In genomic region chr20:45340951-45341350, GRCh38 we compare ENCODE assay signal across 14 cellular contexts. TPM values are rescaled to one million over a fixed set of nuclear protein-coding genes. Genes with fewer than 3 reads are reported as not detected.
A peak's percentile ranks its signal among the peaks of the same experiment; 100 is the strongest.
DNase-seq lines count a peak whose midpoint lies in the region; ATAC-seq and TF ChIP-seq lines count a peak whose summit lies in the region.
"Had no signal": no experiment of that assay in that cellular context is flagged by ENCODE, and none has a peak within 500 bp of the region (broad histone marks: within the 10 kb centered on the region; RNA-seq: fewer than 3 reads in every experiment).

No MANE protein-coding gene starts in this region.

- peaks cover 92% of the 10 kb centered on the region for H3K79me2 ChIP-seq in GM23338 (replicated peaks; ENCODE audit: insufficient read depth)

- intact Hi-C loops in ascending aorta (cut with DNase I) (no loop called here), psoas muscle (cut with DNase I) (loop anchor here in 1 of 2 donors (10.0 kb wide), 1 partner anchor 1136 kb away; no protein-coding TSS in a partner anchor)
- intact Hi-C loops in activated T-helper 2 cell treated with anti-CD3 and anti-CD28 coated beads, Interferon-gamma antibody, Interleukin-2, Interleukin-4, amounts not matched to agents 10 μg/mL and 5 μg/mL and 100 μg/mL, durations not matched to agents 14 hours and 24 hours and 36 hours (cut with micrococcal nuclease), result no loop called here

- H3K9me3 ChIP-seq in ascending aorta (no peaks in the 10 kb centered on the region), psoas muscle (no peaks in the 10 kb centered on the region)

- H3K4me3 ChIP-seq in GM23338 (peak overlapping the region; percentile 46; the same call in 1 of the 2 replicates), ascending aorta (no peak overlapping the region), psoas muscle (peak overlapping the region; percentile 79)

- peaks cover 11% of the 10 kb centered on the region for H3K27me3 Mint-ChIP-seq in GM23338 (ENCODE audit: insufficient read depth, low read depth, poor library complexity)
- no peaks in the 10 kb centered on the region for H3K27me3 Mint-ChIP-seq in activated T-helper 2 cell treated with anti-CD3 and anti-CD28 coated beads, Interferon-gamma antibody, Interleukin-2, Interleukin-4, amounts not matched to agents 10 μg/mL and 5 μg/mL and 100 μg/mL, durations not matched to agents 14 hours and 24 hours and 36 hours (ENCODE audit: low read depth)
- H3K27me3 Mint-ChIP-seq: activated T-helper 17 cell treated with anti-CD3 and anti-CD28 coated beads, Interleukin-2, amount 50 U/mL, for 72 hours; CD4-positive, CD25-positive, alpha-beta regulatory T cell had no signal

- H3K36me3 Mint-ChIP-seq in GM23338 (ENCODE audit: low read depth), result peaks cover 20% of the 10 kb centered on the region
- H3K36me3 Mint-ChIP-seq in activated T-helper 2 cell treated with anti-CD3 and anti-CD28 coated beads, Interferon-gamma antibody, Interleukin-2, Interleukin-4, amounts not matched to agents 10 μg/mL and 5 μg/mL and 100 μg/mL, durations not matched to agents 14 hours and 24 hours and 36 hours (ENCODE audit: low read depth), result peaks cover 70% of the 10 kb centered on the region
- H3K36me3 Mint-ChIP-seq: CD4-positive, CD25-positive, alpha-beta regulatory T cell had no signal

- H3K4me1 ChIP-seq in GM23338 (ENCODE audit: insufficient read depth) (peaks cover 78% of the 10 kb centered on the region), ascending aorta (peaks cover 45 to 84% of the 10 kb centered on the region in 2 donors), psoas muscle (peaks cover 83% of the 10 kb centered on the region)

- 30 to 35% (median 31%) methylated on average over 1 of the region's 1 CpG for WGBS in psoas muscle, 3 donors

- H2AFZ ChIP-seq in GM23338, result no peak overlapping the region

- ATAC-seq in GM23338, result peak; percentile 35
- no peak for ATAC-seq in psoas muscle

- H3K4me3 Mint-ChIP-seq in GM23338, result peak overlapping the region; percentile 71
- H3K4me3 Mint-ChIP-seq in activated T-helper 2 cell treated with anti-CD3 and anti-CD28 coated beads, Interferon-gamma antibody, Interleukin-2, Interleukin-4, amounts not matched to agents 10 μg/mL and 5 μg/mL and 100 μg/mL, durations not matched to agents 14 hours and 24 hours and 36 hours (ENCODE audit: low read depth), result no peak overlapping the region
- H3K4me3 Mint-ChIP-seq: activated T-helper 17 cell treated with anti-CD3 and anti-CD28 coated beads, Interleukin-2, amount 50 U/mL, for 72 hours; CD4-positive, CD25-positive, alpha-beta regulatory T cell had no signal

- H3K4me2 ChIP-seq in GM23338, result peak overlapping the region; percentile 98

- H3K36me3 ChIP-seq in GM23338 (ENCODE audit: insufficient read depth), result no peaks in the 10 kb centered on the region
- peaks cover 0 to 2% of the 10 kb centered on the region in 2 donors for H3K36me3 ChIP-seq in ascending aorta
- peaks cover 0 to 15% of the 10 kb centered on the region in 2 donors for H3K36me3 ChIP-seq in psoas muscle (ENCODE audit: insufficient read depth in 1 of 2, low read depth in 1 of 2)

- H3K27ac ChIP-seq in GM23338 (ENCODE audit: low read depth), result peak overlapping the region; percentile 96
- H3K27ac ChIP-seq in ascending aorta, result peak overlapping the region; percentile 93 to 96
- peak overlapping the region; percentile 94 for H3K27ac ChIP-seq in psoas muscle

- 0 out of 2 replicates have a peak, but pooled peaks cover 8% of the 10 kb centered on the region for H3F3A ChIP-seq in GM23338 (replicated peaks; ENCODE audit: low read depth)

- 0 out of 2 replicates have a peak, but pooled peaks cover 2% of the 10 kb centered on the region for H4K20me1 ChIP-seq in GM23338 (replicated peaks; ENCODE audit: insufficient read depth)

- H3K27me3 ChIP-seq in GM23338 (ENCODE audit: insufficient read depth) (no peaks in the 10 kb centered on the region), ascending aorta (no peaks in the 10 kb centered on the region), psoas muscle (ENCODE audit: insufficient read depth in 3 of 3, low read length in 2 of 3) (no peaks in the 10 kb centered on the region)

- no peaks in the 10 kb centered on the region for H3K9me2 ChIP-seq in GM23338 (ENCODE audit: insufficient read depth)

- H3K9me3 Mint-ChIP-seq in GM23338, result no peaks in the 10 kb centered on the region
- no peaks in the 10 kb centered on the region for H3K9me3 Mint-ChIP-seq in activated T-helper 2 cell treated with anti-CD3 and anti-CD28 coated beads, Interferon-gamma antibody, Interleukin-2, Interleukin-4, amounts not matched to agents 10 μg/mL and 5 μg/mL and 100 μg/mL, durations not matched to agents 14 hours and 24 hours and 36 hours
- H3K9me3 Mint-ChIP-seq: activated T-helper 17 cell treated with anti-CD3 and anti-CD28 coated beads, Interleukin-2, amount 50 U/mL, for 72 hours; CD4-positive, CD25-positive, alpha-beta regulatory T cell had no signal

- peak overlapping the region; percentile 96 for H3K27ac Mint-ChIP-seq in GM23338
- no peak overlapping the region for H3K27ac Mint-ChIP-seq in activated T-helper 2 cell treated with anti-CD3 and anti-CD28 coated beads, Interferon-gamma antibody, Interleukin-2, Interleukin-4, amounts not matched to agents 10 μg/mL and 5 μg/mL and 100 μg/mL, durations not matched to agents 14 hours and 24 hours and 36 hours
- H3K27ac Mint-ChIP-seq: activated T-helper 17 cell treated with anti-CD3 and anti-CD28 coated beads, Interleukin-2, amount 50 U/mL, for 72 hours; CD4-positive, CD25-positive, alpha-beta regulatory T cell had no signal

- peaks cover 94% of the 10 kb centered on the region for H3K4me1 Mint-ChIP-seq in GM23338
- peaks cover 45% of the 10 kb centered on the region for H3K4me1 Mint-ChIP-seq in activated T-helper 2 cell treated with anti-CD3 and anti-CD28 coated beads, Interferon-gamma antibody, Interleukin-2, Interleukin-4, amounts not matched to agents 10 μg/mL and 5 μg/mL and 100 μg/mL, durations not matched to agents 14 hours and 24 hours and 36 hours (ENCODE audit: low read depth)

- peak; percentile 54 for DNase-seq in GM23338 (ENCODE audit: low spot score)
- no peak for DNase-seq in ascending aorta (ENCODE audit: low spot score in 2 of 2)
- peak; percentile 54 for DNase-seq in kidney tubule cell (ENCODE audit: low spot score)
- no peak for DNase-seq in psoas muscle
- DNase-seq in AML-193 (lab: John Stamatoyannopoulos, UW), result no peak
- DNase-seq in activated T-helper 2 cell treated with anti-CD3 and anti-CD28 coated beads, Interferon-gamma antibody, Interleukin-2, Interleukin-4, amounts not matched to agents 10 μg/mL and 5 μg/mL and 100 μg/mL, durations not matched to agents 14 hours and 24 hours and 36 hours (ENCODE audit: low spot score), result no peak
- no peak for DNase-seq in islet precursor cell
- no peak for DNase-seq in NCI-H2171 treated with DMSO at 0.1 percent for 48 hours (lab: John Stamatoyannopoulos, UW)
- DNase-seq: activated CD4-positive, CD25-positive, alpha-beta regulatory T cell treated with anti-CD3 and anti-CD28 coated beads, Interleukin-2, amount 50 U/mL, for 72 hours; CD4-positive, CD25-positive, alpha-beta regulatory T cell; SIG-M5 had no signal

- no peak for TF ChIP-seq CTCF in GM23338 (conservative IDR thresholded peaks at IDR 0.05; ENCODE audit: low read depth in 2 of 2)
- no peak for TF ChIP-seq CTCF in ascending aorta (IDR thresholded peaks at IDR 0.05)
- no peak for TF ChIP-seq CTCF in psoas muscle (IDR thresholded peaks at IDR 0.05)

RNA-seq across cellular contexts. Expression of gene SDC4, which starts 7.3 kb away (rescaled TPM):
- total RNA-seq in GM23338 (2014; rRNA removed; shearing (Covaris generic)), result 35.4 and 39.9 TPM in 2 replicates
- polyA plus RNA-seq in GM23338 (2016; fragmentation: Nextera tagmentation; extraction: Ambion mirVana) (28.5 and 29.7 TPM in 2 replicates), psoas muscle (100 to 1,000 TPM in 1 of 3 donors, 10 to 100 TPM in 2; 41.6 to 323 (median 63.9) TPM)
- total RNA-seq in ascending aorta (63.8 TPM), psoas muscle (100 to 1,000 TPM in 2 of 4 donors, 10 to 100 TPM in 2; 32.2 to 283 (median 161) TPM)
- total RNA-seq in activated T-helper 2 cell treated with anti-CD3 and anti-CD28 coated beads, Interferon-gamma antibody, Interleukin-2, Interleukin-4, amounts not matched to agents 10 μg/mL and 5 μg/mL and 100 μg/mL, durations not matched to agents 14 hours and 24 hours and 36 hours, result 133 and 136 TPM in 2 replicates

RNA-seq across cellular contexts. Expression of gene SYS1, which starts 22.0 kb away (rescaled TPM):
- 12.5 and 21.5 TPM in 2 replicates for total RNA-seq in GM23338 (2014; rRNA removed; shearing (Covaris generic))
- polyA plus RNA-seq in GM23338 (2016; fragmentation: Nextera tagmentation; extraction: Ambion mirVana), result 6.9 and 7.9 TPM in 2 replicates
- total RNA-seq in ascending aorta, result 27.4 TPM
- total RNA-seq in psoas muscle, result 10 to 100 TPM; 17.1 to 29.6 (median 22.9) TPM
- 10 to 100 TPM; 40.9 to 73.3 (median 58.1) TPM for polyA plus RNA-seq in psoas muscle
- 16.8 and 20.1 TPM in 2 replicates for total RNA-seq in activated T-helper 2 cell treated with anti-CD3 and anti-CD28 coated beads, Interferon-gamma antibody, Interleukin-2, Interleukin-4, amounts not matched to agents 10 μg/mL and 5 μg/mL and 100 μg/mL, durations not matched to agents 14 hours and 24 hours and 36 hours

RNA-seq across cellular contexts. Expression of gene MATN4, which starts 32.9 kb away (rescaled TPM):
- total RNA-seq in GM23338 (2014; rRNA removed; shearing (Covaris generic)), result 4.2 and 5.1 TPM in 2 replicates
- polyA plus RNA-seq in GM23338 (2016; fragmentation: Nextera tagmentation; extraction: Ambion mirVana) (3.3 and 4.0 TPM in 2 replicates), psoas muscle (not detected)
- total RNA-seq in ascending aorta (0.21 TPM), psoas muscle (not detected)
- total RNA-seq in activated T-helper 2 cell treated with anti-CD3 and anti-CD28 coated beads, Interferon-gamma antibody, Interleukin-2, Interleukin-4, amounts not matched to agents 10 μg/mL and 5 μg/mL and 100 μg/mL, durations not matched to agents 14 hours and 24 hours and 36 hours, result 0.39 and 0.64 TPM in 2 replicates
- total RNA-seq: CD4-positive, CD25-positive, alpha-beta regulatory T cell; fibroblast of villous mesenchyme; myocyte had no signal

RNA-seq across cellular contexts. Expression of gene RBPJL, which starts 34.3 kb away (rescaled TPM):
- total RNA-seq in GM23338 (2014; rRNA removed; shearing (Covaris generic)), result 0.66 and 1.4 TPM in 2 replicates
- polyA plus RNA-seq in GM23338 (2016; fragmentation: Nextera tagmentation; extraction: Ambion mirVana) (0.42 and 0.44 TPM in 2 replicates), psoas muscle (under 1 TPM in 2 of 3 donors, not detected in 1; 0.04 TPM)
- total RNA-seq in ascending aorta (not detected), psoas muscle (under 1 TPM in 1 of 4 donors, not detected in 3; 0.22 TPM)
- total RNA-seq in activated T-helper 2 cell treated with anti-CD3 and anti-CD28 coated beads, Interferon-gamma antibody, Interleukin-2, Interleukin-4, amounts not matched to agents 10 μg/mL and 5 μg/mL and 100 μg/mL, durations not matched to agents 14 hours and 24 hours and 36 hours, result not detected in 2 replicates
- total RNA-seq: activated T-helper 17 cell treated with anti-CD3 and anti-CD28 coated beads, Interleukin-2, amount 50 U/mL, for 72 hours; CD4-positive, CD25-positive, alpha-beta regulatory T cell; fibroblast of villous mesenchyme; myocyte had no signal
- polyA plus RNA-seq: CD4-positive, CD25-positive, alpha-beta regulatory T cell had no signal

RNA-seq across cellular contexts. Expression of gene TP53TG5, which starts 37.2 kb away (rescaled TPM):
- not detected in 2 replicates for total RNA-seq in GM23338 (2014; rRNA removed; shearing (Covaris generic))
- polyA plus RNA-seq in GM23338 (2016; fragmentation: Nextera tagmentation; extraction: Ambion mirVana) (not detected in 2 replicates), psoas muscle (1 to 10 TPM in 1 of 3 donors, under 1 TPM in 2; 0.12 to 1.0 (median 0.16) TPM)
- total RNA-seq in ascending aorta (not detected), psoas muscle (under 1 TPM in 2 of 4 donors, not detected in 2; 0.38 to 0.69 TPM)
- total RNA-seq in activated T-helper 2 cell treated with anti-CD3 and anti-CD28 coated beads, Interferon-gamma antibody, Interleukin-2, Interleukin-4, amounts not matched to agents 10 μg/mL and 5 μg/mL and 100 μg/mL, durations not matched to agents 14 hours and 24 hours and 36 hours, result not detected in 2 replicates
- total RNA-seq: CD4-positive, CD25-positive, alpha-beta regulatory T cell; fibroblast of villous mesenchyme; myocyte had no signal

Comparison
In these comparisons a context has a peak if more than half of its experiments do, and no peak if none do; other contexts are left out.
1. DNase-seq: peak in GM23338 (single experiment) and kidney tubule cell (single experiment); none in ascending aorta (0 of 2), psoas muscle (0 of 2), AML-193 (0 of 2), activated T-helper 2 cell treated with anti-CD3 and anti-CD28 coated beads, Interferon-gamma antibody, Interleukin-2, Interleukin-4, amounts not matched to agents 10 μg/mL and 5 μg/mL and 100 μg/mL, durations not matched to agents 14 hours and 24 hours and 36 hours (single experiment), islet precursor cell (single experiment) and NCI-H2171 treated with DMSO at 0.1 percent for 48 hours (single experiment).
2. H3K4me3 ChIP-seq: peak in GM23338 (single experiment) and psoas muscle (single experiment); none in ascending aorta (0 of 2).
3. Peak in every context shown above with its lines, with median percentiles within 50 percentile points of each other: H3K27ac ChIP-seq.